12 cellular contexts compared by ENCODE assay signal in the genomic region with DNA sequence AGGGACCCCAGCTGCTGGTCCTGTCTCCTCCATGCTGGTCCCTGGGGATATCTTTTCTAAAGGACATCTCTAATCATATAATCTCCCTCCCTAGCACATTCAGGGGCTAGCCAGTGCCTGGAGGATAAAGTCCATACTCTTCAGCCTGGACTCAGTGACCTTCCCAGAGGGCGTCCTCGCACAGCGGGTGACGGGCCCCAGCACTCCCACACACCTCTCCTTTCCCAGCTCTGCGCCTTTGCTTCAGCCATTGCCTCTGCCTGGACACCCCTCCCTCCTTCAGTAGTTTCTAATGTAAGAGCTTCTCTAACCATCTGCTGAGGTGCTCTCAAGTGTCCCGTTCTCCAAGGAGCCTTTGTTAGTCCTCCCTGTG. TPM values are rescaled to one million over a fixed set of nuclear protein-coding genes. Genes with fewer than 3 reads are reported as not detected.
DNase-seq lines count a peak whose midpoint lies in the region; ATAC-seq and TF ChIP-seq lines count a peak whose summit lies in the region.
"Had no signal": no experiment of that assay in that cellular context is flagged by ENCODE, and none has a peak within 500 bp of the region (broad histone marks: within the 10 kb centered on the region; RNA-seq: fewer than 3 reads in every experiment).

No MANE protein-coding gene starts in this region.

- no peak overlapping the region for H3K4me3 ChIP-seq in ascending aorta
- no peak overlapping the region for H3K4me3 ChIP-seq in tibial artery
- no peak overlapping the region for H3K4me3 ChIP-seq in H7 (ENCODE audit: insufficient read depth, low read depth, low read length)

- no peaks in the 10 kb centered on the region for H3K9me3 Mint-ChIP-seq in activated T-cell treated with anti-CD3 and anti-CD28 coated beads, Interleukin-2, amount 50 U/mL, for 24 hours
- no peaks in the 10 kb centered on the region for H3K9me3 Mint-ChIP-seq in activated T-cell treated with anti-CD3 and anti-CD28 coated beads, Interleukin-2, amount 50 U/mL, for 4 hours
- no peaks in the 10 kb centered on the region for H3K9me3 Mint-ChIP-seq in mesothelial cell of epicardium

- TF ChIP-seq CTCF in ascending aorta (IDR thresholded peaks at IDR 0.05) (no peak), mesothelial cell of epicardium (IDR thresholded peaks at IDR 0.05; ENCODE audit: unreplicated experiment) (no peak), tibial artery (IDR thresholded peaks at IDR 0.05) (no peak)

- H3K27me3 ChIP-seq in ascending aorta = no peaks in the 10 kb centered on the region
- H3K27me3 ChIP-seq in tibial artery = no peaks in the 10 kb centered on the region
- H3K27me3 ChIP-seq in H7 (ENCODE audit: control insufficient read depth, insufficient read depth, low read length) = no peaks in the 10 kb centered on the region

- no peaks in the 10 kb centered on the region for H3K27me3 Mint-ChIP-seq in activated T-cell treated with anti-CD3 and anti-CD28 coated beads, Interleukin-2, amount 50 U/mL, for 24 hours
- no peaks in the 10 kb centered on the region for H3K27me3 Mint-ChIP-seq in activated T-cell treated with anti-CD3 and anti-CD28 coated beads, Interleukin-2, amount 50 U/mL, for 4 hours (ENCODE audit: low read depth)
- no peaks in the 10 kb centered on the region for H3K27me3 Mint-ChIP-seq in mesothelial cell of epicardium (ENCODE audit: low read depth)

- peak overlapping the region; percentile 86 for H3K27ac Mint-ChIP-seq in activated T-cell treated with anti-CD3 and anti-CD28 coated beads, Interleukin-2, amount 50 U/mL, for 24 hours
- H3K27ac Mint-ChIP-seq in mesothelial cell of epicardium = peak overlapping the region; percentile 21

- peak overlapping the region; percentile 5 to 77 for H3K27ac ChIP-seq in ascending aorta
- H3K27ac ChIP-seq in tibial artery = peak overlapping the region; percentile 5 to 10

- intact Hi-C loops in ascending aorta (cut with DNase I) = no loop called here
- intact Hi-C loops in tibial artery (cut with DNase I; ENCODE audit: low total_unique reads) = no loop called here

- H3K9me3 ChIP-seq in ascending aorta = no peaks in the 10 kb centered on the region
- no peaks in the 10 kb centered on the region for H3K9me3 ChIP-seq in tibial artery

- H3K4me1 ChIP-seq in ascending aorta = peaks cover 19 to 31% of the 10 kb centered on the region in 2 donors
- peaks cover 9 to 43% (median 38%) of the 10 kb centered on the region in 4 donors for H3K4me1 ChIP-seq in tibial artery

- no peak for ATAC-seq in activated T-cell treated with anti-CD3 and anti-CD28 coated beads, Interleukin-2, amount 50 U/mL, for 4 hours
- no peak for ATAC-seq in HG03196 (IDR thresholded peaks at IDR 0.05; ENCODE audit: unreplicated experiment)

- H3K4me3 Mint-ChIP-seq in activated T-cell treated with anti-CD3 and anti-CD28 coated beads, Interleukin-2, amount 50 U/mL, for 24 hours = no peak overlapping the region
- H3K4me3 Mint-ChIP-seq in activated T-cell treated with anti-CD3 and anti-CD28 coated beads, Interleukin-2, amount 50 U/mL, for 4 hours = no peak overlapping the region
- no peak overlapping the region for H3K4me3 Mint-ChIP-seq in mesothelial cell of epicardium

- DNase-seq in activated T-cell treated with anti-CD3 and anti-CD28 coated beads, Interleukin-2, amount 50 U/mL, for 24 hours = no peak
- no peak for DNase-seq in activated T-cell treated with anti-CD3 and anti-CD28 coated beads, Interleukin-2, amount 50 U/mL, for 4 hours
- DNase-seq in ascending aorta (ENCODE audit: low spot score in 2 of 2) = no peak
- no peak for DNase-seq in mesothelial cell of epicardium (ENCODE audit: low spot score in 2 of 2, unreplicated experiment in 2 of 2)
- DNase-seq in tibial artery = no peak
- no peak for DNase-seq in H7
- DNase-seq in COLO829 (ENCODE audit: low spot score) = no peak
- DNase-seq: activated gamma-delta T cell treated with Interleukin-2 at 50 U/mL for 16 hours; AML-193; SIG-M5; stimulated activated naive CD4-positive, alpha-beta T cell treated with Interleukin-2 at 50 U/mL for 16 hours had no signal

- H3K36me3 Mint-ChIP-seq in activated T-cell treated with anti-CD3 and anti-CD28 coated beads, Interleukin-2, amount 50 U/mL, for 24 hours (ENCODE audit: low read depth) = peaks cover 36% of the 10 kb centered on the region
- H3K36me3 Mint-ChIP-seq in activated T-cell treated with anti-CD3 and anti-CD28 coated beads, Interleukin-2, amount 50 U/mL, for 4 hours (ENCODE audit: insufficient read depth) = peaks cover 16% of the 10 kb centered on the region
- H3K36me3 Mint-ChIP-seq in mesothelial cell of epicardium = peaks cover 3% of the 10 kb centered on the region

- peaks cover 6% of the 10 kb centered on the region in 2 donors for H3K36me3 ChIP-seq in ascending aorta
- peaks cover 0 to 25% (median 8%) of the 10 kb centered on the region in 3 donors for H3K36me3 ChIP-seq in tibial artery
- H3K36me3 ChIP-seq in H7 (replicated peaks; ENCODE audit: control insufficient read depth, insufficient read depth, low read length) = no peaks in the 10 kb centered on the region; the same call in 1 of the 2 replicates

- H3K4me1 Mint-ChIP-seq in activated T-cell treated with anti-CD3 and anti-CD28 coated beads, Interleukin-2, amount 50 U/mL, for 24 hours (ENCODE audit: low read depth) = peaks cover 79% of the 10 kb centered on the region
- peaks cover 78% of the 10 kb centered on the region for H3K4me1 Mint-ChIP-seq in activated T-cell treated with anti-CD3 and anti-CD28 coated beads, Interleukin-2, amount 50 U/mL, for 4 hours (ENCODE audit: low read depth)
- H3K4me1 Mint-ChIP-seq in mesothelial cell of epicardium = peaks cover 20% of the 10 kb centered on the region

RNA-seq across cellular contexts. Expression of a gene that starts 15.2 kb away (rescaled TPM):
- total RNA-seq in activated T-cell treated with anti-CD3 and anti-CD28 coated beads, Interleukin-2, amount 50 U/mL, for 4 hours = 100 to 1,000 TPM; 199 to 329 (median 211) TPM
- total RNA-seq in ascending aorta (54.6 TPM), mesothelial cell of epicardium (80.4 to 84.1 TPM (median 81.8 TPM) in 3 replicates)
- 27.3 and 38.6 TPM in 2 replicates for total RNA-seq in H7 (2014; rRNA removed; shearing (Covaris generic))
